8 cellular contexts compared by ENCODE assay signal in the genomic region with DNA sequence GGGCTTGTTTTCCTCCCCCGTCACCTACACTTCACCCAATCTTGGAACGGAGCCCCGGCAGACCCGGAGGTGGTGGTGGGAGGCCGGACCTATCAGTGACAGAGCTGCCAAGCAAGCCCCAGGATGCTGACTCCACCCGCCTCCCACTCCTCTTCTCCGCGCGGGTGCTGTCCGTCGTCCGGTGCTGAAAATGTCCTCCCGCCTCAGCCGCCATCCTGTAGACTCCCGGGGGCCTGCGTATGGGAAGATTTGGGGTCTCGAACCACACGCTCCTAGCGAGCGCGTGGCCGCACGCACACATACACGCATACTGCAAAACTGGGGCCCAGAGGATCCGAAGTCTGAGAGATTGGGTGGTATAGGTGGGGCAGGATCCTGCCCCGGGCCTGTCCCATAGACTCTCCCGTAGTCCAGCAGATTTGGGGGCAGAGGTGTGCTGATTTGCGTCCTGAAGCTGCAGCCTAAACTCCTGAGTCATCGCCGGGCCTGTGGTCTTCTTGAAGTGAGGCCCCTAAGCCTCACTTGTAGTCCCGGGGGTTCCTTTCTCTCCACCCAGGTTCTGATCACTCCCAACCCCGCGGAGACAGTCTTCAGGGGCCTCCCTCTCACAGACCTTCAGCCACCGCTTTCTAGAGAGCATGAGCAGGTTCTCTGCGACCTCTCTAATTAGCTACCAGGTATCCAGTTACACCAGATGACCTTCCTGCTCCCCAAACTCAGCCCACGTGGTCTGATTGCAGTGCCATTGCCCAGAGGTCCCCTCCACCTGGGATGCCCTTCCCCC. TPM values are rescaled to one million over a fixed set of nuclear protein-coding genes. Genes with fewer than 3 reads are reported as not detected.
DNase-seq lines count a peak whose midpoint lies in the region; ATAC-seq and TF ChIP-seq lines count a peak whose summit lies in the region.

No MANE protein-coding gene starts in this region.

- peak overlapping the region; percentile 72 for H3K27ac Mint-ChIP-seq in endothelial cell (ENCODE audit: unreplicated experiment)

- peaks cover 21% of the 10 kb centered on the region for H3K27me3 ChIP-seq in muscle layer of duodenum (ENCODE audit: low read depth, low read length)

- H3K36me3 ChIP-seq in ES-I3 (ENCODE audit: insufficient read depth, low read length), result no peaks in the 10 kb centered on the region
- peaks cover 7 to 10% of the 10 kb centered on the region in 2 donors for H3K36me3 ChIP-seq in muscle layer of duodenum (ENCODE audit: control insufficient read depth in 1 of 2, insufficient read depth in 2 of 2, low read length in 2 of 2)

- H3K4me3 ChIP-seq in muscle layer of duodenum (ENCODE audit: low read depth in 1 of 2, low read length in 2 of 2), result peak overlapping the region; percentile 78 to 90

- H3K9me3 Mint-ChIP-seq in endothelial cell (ENCODE audit: unreplicated experiment), result no peaks in the 10 kb centered on the region

- peaks cover 4% of the 10 kb centered on the region for H3K36me3 Mint-ChIP-seq in endothelial cell (ENCODE audit: low read depth, unreplicated experiment)

- H3K9ac ChIP-seq in ES-I3 (ENCODE audit: low read depth, low read length), result peak overlapping the region; percentile 81

- H3K9me3 ChIP-seq in ES-I3 (ENCODE audit: control insufficient read depth, insufficient read depth, low read length) (no peaks in the 10 kb centered on the region), muscle layer of duodenum (ENCODE audit: control insufficient read depth in 1 of 2, low read length in 2 of 2) (no peaks in the 10 kb centered on the region)

- H3K4me1 ChIP-seq in ES-I3 (ENCODE audit: insufficient read depth, low read length) (peaks cover 6% of the 10 kb centered on the region; the same call in 1 of the 2 replicates), muscle layer of duodenum (ENCODE audit: control insufficient read depth in 1 of 2, insufficient read depth in 2 of 2, low read length in 2 of 2) (peaks cover 12 to 32% of the 10 kb centered on the region in 2 donors)

- no peak for TF ChIP-seq CTCF in endothelial cell (IDR thresholded peaks at IDR 0.05; ENCODE audit: unreplicated experiment)

- H3K27ac ChIP-seq in muscle layer of duodenum (ENCODE audit: low read length), result peak overlapping the region; percentile 80

- peak; percentile 39 for ATAC-seq in GM21723 (IDR thresholded peaks at IDR 0.05; ENCODE audit: unreplicated experiment)

- H3K4me1 Mint-ChIP-seq in endothelial cell (ENCODE audit: unreplicated experiment), result peaks cover 18% of the 10 kb centered on the region

- DNase-seq in LoVo (ENCODE audit: low spot score) (peak; percentile 65), endothelial cell (ENCODE audit: low spot score) (peak; percentile 83), NCI-H128 (lab: John Stamatoyannopoulos, UW; ENCODE audit: unreplicated experiment) (no peak)
- DNase-seq in activated CD4-positive, alpha-beta T cell treated with anti-CD3 and anti-CD28 coated beads, Interleukin-2, amount 50 U/mL, for 4 hours, result peak; percentile 72 to 76
- DNase-seq in stimulated activated naive CD4-positive, alpha-beta T cell (lab: John Stamatoyannopoulos, UW), result peak in 5 of 6 experiments; percentile 79 to 97 (median 89)

- H3K4me3 Mint-ChIP-seq in endothelial cell (ENCODE audit: unreplicated experiment), result peak overlapping the region; percentile 94

- peaks cover 24% of the 10 kb centered on the region for H3K27me3 Mint-ChIP-seq in endothelial cell (ENCODE audit: unreplicated experiment)

RNA-seq across cellular contexts. Expression of a gene that starts 0.8 kb away (rescaled TPM):
- total RNA-seq in endothelial cell (ENCODE audit: unreplicated experiment), result 48.0 TPM

RNA-seq across cellular contexts. Expression of a gene that starts 2.0 kb away (rescaled TPM):
- total RNA-seq in endothelial cell (ENCODE audit: unreplicated experiment), result not detected

RNA-seq across cellular contexts. Expression of a gene that starts 11.8 kb away (rescaled TPM):
- 1.9 TPM for total RNA-seq in endothelial cell (ENCODE audit: unreplicated experiment)

RNA-seq across cellular contexts. Expression of a gene that starts 21.3 kb away (rescaled TPM):
- total RNA-seq in endothelial cell (ENCODE audit: unreplicated experiment), result 189 TPM

RNA-seq across cellular contexts. Expression of a gene that starts 27.1 kb away (rescaled TPM):
- total RNA-seq in endothelial cell (ENCODE audit: unreplicated experiment), result 2.9 TPM
